ENCODE assay signal across 19 cellular contexts in the genomic region with DNA sequence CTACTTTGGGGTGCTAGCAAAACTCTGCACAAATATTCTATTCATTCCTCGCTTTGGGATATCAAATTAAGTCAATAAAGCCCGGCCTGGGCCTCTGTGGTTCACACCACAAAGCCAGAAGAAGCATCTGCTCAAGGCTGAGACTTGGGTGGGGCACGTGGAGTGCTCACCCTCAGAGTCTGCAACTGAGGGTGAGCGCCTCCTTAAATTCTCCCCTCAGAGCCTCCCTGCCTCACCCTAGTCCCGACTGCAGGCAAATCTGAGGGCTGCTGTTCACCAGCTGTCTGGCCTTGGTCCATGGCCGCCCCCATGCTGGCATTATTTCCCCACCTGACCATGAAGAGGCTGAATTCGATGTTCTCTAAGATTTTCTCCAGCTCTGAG. TPM values are rescaled to one million over a fixed set of nuclear protein-coding genes. Genes with fewer than 3 reads are reported as not detected.
A peak's percentile ranks its signal among the peaks of the same experiment; 100 is the strongest.
DNase-seq lines count a peak whose midpoint lies in the region; ATAC-seq and TF ChIP-seq lines count a peak whose summit lies in the region.
"Had no signal": no experiment of that assay in that cellular context is flagged by ENCODE, and none has a peak within 500 bp of the region (broad histone marks: within the 10 kb centered on the region; RNA-seq: fewer than 3 reads in every experiment).

No MANE protein-coding gene starts in this region.

- H3K4me1 ChIP-seq in HUES64 (ENCODE audit: insufficient read depth, low read length) (0 out of 2 replicates have a peak, but pooled peaks cover 3% of the 10 kb centered on the region), lower lobe of right lung (peaks cover 29% of the 10 kb centered on the region), tibial nerve (peaks cover 0 to 32% (median 27%) of the 10 kb centered on the region in 4 donors), SK-N-SH (ENCODE audit: control insufficient read depth in 1 of 2, insufficient read depth in 2 of 2, low read depth in 1 of 2, low read length in 1 of 2) (peaks cover 0 to 8% of the 10 kb centered on the region in 2 experiments; a peak in 1 of 4 replicates)

- no peak for TF ChIP-seq CTCF in CD4-positive, alpha-beta T cell (IDR thresholded peaks at IDR 0.05)
- TF ChIP-seq CTCF in endothelial cell (IDR thresholded peaks at IDR 0.05; ENCODE audit: unreplicated experiment) (no peak), nephron (IDR thresholded peaks at IDR 0.05; ENCODE audit: unreplicated experiment in 3 of 3) (no peak), lower lobe of right lung (IDR thresholded peaks at IDR 0.05) (no peak), tibial nerve (IDR thresholded peaks at IDR 0.05) (no peak), SK-N-SH (IDR thresholded peaks at IDR 0.05) (no peak)

- no peaks in the 10 kb centered on the region for H3K9me2 ChIP-seq in SK-N-SH

- H3K27me3 Mint-ChIP-seq in CD4-positive, alpha-beta T cell, result peaks cover 73% of the 10 kb centered on the region
- H3K27me3 Mint-ChIP-seq in endothelial cell (ENCODE audit: unreplicated experiment) (peaks cover 25% of the 10 kb centered on the region), nephron (ENCODE audit: low read depth) (peaks cover 89% of the 10 kb centered on the region)

- no peaks in the 10 kb centered on the region for H3K9me3 ChIP-seq in CD4-positive, alpha-beta T cell (ENCODE audit: control insufficient read depth, low read length)
- H3K9me3 ChIP-seq in HUES64 (ENCODE audit: insufficient read depth, low read depth, low read length) (no peaks in the 10 kb centered on the region), lower lobe of right lung (no peaks in the 10 kb centered on the region), tibial nerve (no peaks in the 10 kb centered on the region), SK-N-SH (no peaks in the 10 kb centered on the region)
- H3K9me3 ChIP-seq: HAP-1, SJSA1 had no signal

- intact Hi-C loops in CD4-positive, alpha-beta T cell (cut with DNase I, micrococcal nuclease), result no loop called here
- intact Hi-C loops in lower lobe of right lung (cut with DNase I), result no loop called here

- H3K36me3 ChIP-seq in HUES64 (ENCODE audit: insufficient read depth, low read length), result no peaks in the 10 kb centered on the region
- no peaks in the 10 kb centered on the region for H3K36me3 ChIP-seq in lower lobe of right lung
- H3K36me3 ChIP-seq in tibial nerve, result no peaks in the 10 kb centered on the region
- no peaks in the 10 kb centered on the region for H3K36me3 ChIP-seq in SK-N-SH (replicated peaks in 1 of 2; ENCODE audit: control insufficient read depth in 1 of 2, insufficient read depth in 2 of 2, low read length in 1 of 2)
- H3K36me3 ChIP-seq: HAP-1, SJSA1 had no signal

- peaks cover 68% of the 10 kb centered on the region for H3K27me3 ChIP-seq in CD4-positive, alpha-beta T cell (ENCODE audit: control insufficient read depth, insufficient read depth, low read length)
- H3K27me3 ChIP-seq in HUES64 (ENCODE audit: insufficient read depth, low read length) (peaks cover 84% of the 10 kb centered on the region), lower lobe of right lung (ENCODE audit: low read depth) (peaks cover 67% of the 10 kb centered on the region), tibial nerve (peaks cover 0 to 95% of the 10 kb centered on the region in 2 donors), SK-N-SH (ENCODE audit: insufficient read depth) (peaks cover 57% of the 10 kb centered on the region)

- no peaks in the 10 kb centered on the region for H3F3A ChIP-seq in SK-N-SH (replicated peaks; ENCODE audit: insufficient read depth)

- TF ChIP-seq EP300 in tibial nerve (IDR thresholded peaks at IDR 0.05) (no peak), SK-N-SH (IDR thresholded peaks at IDR 0.05; ENCODE audit: borderline replicate concordance in 1 of 2, low read depth in 1 of 2, low read length in 1 of 2) (no peak)

- CTCF ChIA-PET in CD4-positive, alpha-beta T cell (lab: Charles Lee), result no interaction called here
- CTCF ChIA-PET in SK-N-SH (lab: Yijun Ruan, JAX), result interaction anchor here (0.6 to 1.1 kb wide), 2 partner anchors 14 to 304 kb away, joined by 3 read pairs; no protein-coding TSS in a partner anchor

- H3K9ac ChIP-seq in HUES64 (ENCODE audit: low read depth, low read length), result no peak overlapping the region
- H3K9ac ChIP-seq in SK-N-SH, result no peak overlapping the region

- no peaks in the 10 kb centered on the region for H3K36me3 Mint-ChIP-seq in CD4-positive, alpha-beta T cell (ENCODE audit: low read depth)
- H3K36me3 Mint-ChIP-seq in endothelial cell (ENCODE audit: low read depth, unreplicated experiment), result no peaks in the 10 kb centered on the region
- H3K36me3 Mint-ChIP-seq in nephron (ENCODE audit: low read depth), result no peaks in the 10 kb centered on the region

- no peaks in the 10 kb centered on the region for H4K20me1 ChIP-seq in SK-N-SH (ENCODE audit: insufficient read depth)

- no peak for ATAC-seq in CD4-positive, alpha-beta T cell (ENCODE audit: poor library complexity)
- ATAC-seq in lower lobe of right lung, result no peak

- no peak for TF ChIP-seq POLR2A in tibial nerve (IDR thresholded peaks at IDR 0.05)

- no peak for DNase-seq in CD4-positive, alpha-beta T cell
- DNase-seq in endothelial cell (ENCODE audit: low spot score) (no peak), lower lobe of right lung (no peak), tibial nerve (ENCODE audit: low spot score in 2 of 2) (no peak), SK-N-SH (no peak), NCI-H1417 treated with DMSO at 0.1 percent for 48 hours (lab: John Stamatoyannopoulos, UW) (no peak)
- DNase-seq: C1 segment of cervical spinal cord, DMS153, MV-4-11, NCI-H1436, NCI-H2029 treated with DMSO at 0.1 percent for 48 hours, NCI-H2171 treated with DMSO at 0.1 percent for 48 hours, NCI-H510A, NCI-H82, PC-9 had no signal

- peak overlapping the region; percentile 54 for H3K4me3 Mint-ChIP-seq in CD4-positive, alpha-beta T cell
- H3K4me3 Mint-ChIP-seq in endothelial cell (ENCODE audit: unreplicated experiment), result peak overlapping the region; percentile 48
- H3K4me3 Mint-ChIP-seq in nephron, result peak overlapping the region; percentile 50 to 82 (median 52)

- POLR2A ChIA-PET in CD4-positive, alpha-beta T cell (lab: Charles Lee), result no interaction called here
- POLR2A ChIA-PET in SK-N-SH (lab: Yijun Ruan, JAX), result no interaction called here

- no peaks in the 10 kb centered on the region for H3K79me2 ChIP-seq in SK-N-SH (ENCODE audit: insufficient read depth)

- H3K4me2 ChIP-seq in SK-N-SH, result no peak overlapping the region
- H3K4me2 ChIP-seq: PC-9 had no signal

- no peak overlapping the region for H3K27ac Mint-ChIP-seq in CD4-positive, alpha-beta T cell
- H3K27ac Mint-ChIP-seq in endothelial cell (ENCODE audit: unreplicated experiment), result no peak overlapping the region
- H3K27ac Mint-ChIP-seq in nephron, result no peak overlapping the region

- H3K4me1 Mint-ChIP-seq in CD4-positive, alpha-beta T cell (ENCODE audit: low read depth), result peaks cover 13% of the 10 kb centered on the region
- H3K4me1 Mint-ChIP-seq in endothelial cell (ENCODE audit: unreplicated experiment) (peaks cover 9% of the 10 kb centered on the region), nephron (peaks cover 8% of the 10 kb centered on the region)

- no peak for TF ChIP-seq RAD21 in SK-N-SH (IDR thresholded peaks at IDR 0.05; ENCODE audit: low read length)

- no peaks in the 10 kb centered on the region for H3K9me3 Mint-ChIP-seq in CD4-positive, alpha-beta T cell
- H3K9me3 Mint-ChIP-seq in endothelial cell (ENCODE audit: unreplicated experiment), result no peaks in the 10 kb centered on the region
- no peaks in the 10 kb centered on the region for H3K9me3 Mint-ChIP-seq in nephron

- no peak overlapping the region for H3K27ac ChIP-seq in CD4-positive, alpha-beta T cell (ENCODE audit: low read depth, low read length)
- H3K27ac ChIP-seq in HUES64 (ENCODE audit: low read depth, low read length), result no peak overlapping the region
- H3K27ac ChIP-seq in lower lobe of right lung, result no peak overlapping the region
- no peak overlapping the region for H3K27ac ChIP-seq in tibial nerve
- no peak overlapping the region for H3K27ac ChIP-seq in SK-N-SH (ENCODE audit: low read depth in 2 of 2, low read length in 1 of 2)
- H3K27ac ChIP-seq: PC-9, SJSA1 had no signal

- H3K4me3 ChIP-seq in HUES64 (ENCODE audit: low read length) (peak overlapping the region; percentile 59; the same call in 1 of the 2 replicates), lower lobe of right lung (no peak overlapping the region), tibial nerve (no peak overlapping the region), SK-N-SH (ENCODE audit: low read depth in 2 of 2, low read length in 1 of 2) (no peak overlapping the region)
- H3K4me3 ChIP-seq: HAP-1, PC-9, SJSA1 had no signal

- WGBS in HUES64, result 69% methylated on average over 7 of the region's 7 CpGs
- WGBS in tibial nerve, 2 donors, result 29 to 36% methylated on average over 7 of the region's 7 CpGs
- WGBS in SK-N-SH (ENCODE audit: low lambda C conversion rate), result 71% methylated on average over 7 of the region's 7 CpGs

- no peak overlapping the region for H2AFZ ChIP-seq in SK-N-SH (ENCODE audit: low read depth)
- H2AFZ ChIP-seq: PC-9 had no signal

TF ChIP-seq in SK-N-SH, 30 proteins besides CTCF, POLR2A, EP300 and RAD21 (continues in another document):
- TF ChIP-seq, protein P1, sequence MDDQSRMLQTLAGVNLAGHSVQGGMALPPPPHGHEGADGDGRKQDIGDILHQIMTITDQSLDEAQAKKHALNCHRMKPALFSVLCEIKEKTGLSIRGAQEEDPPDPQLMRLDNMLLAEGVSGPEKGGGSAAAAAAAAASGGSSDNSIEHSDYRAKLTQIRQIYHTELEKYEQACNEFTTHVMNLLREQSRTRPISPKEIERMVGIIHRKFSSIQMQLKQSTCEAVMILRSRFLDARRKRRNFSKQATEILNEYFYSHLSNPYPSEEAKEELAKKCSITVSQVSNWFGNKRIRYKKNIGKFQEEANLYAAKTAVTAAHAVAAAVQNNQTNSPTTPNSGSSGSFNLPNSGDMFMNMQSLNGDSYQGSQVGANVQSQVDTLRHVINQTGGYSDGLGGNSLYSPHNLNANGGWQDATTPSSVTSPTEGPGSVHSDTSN (IDR thresholded peaks at IDR 0.05), result no peak

RNA-seq across cellular contexts. Expression of a gene that starts 1.7 kb away (rescaled TPM):
- total RNA-seq in CD4-positive, alpha-beta T cell, result not detected
- polyA plus RNA-seq in HUES64 (2013, experiment 1 of 2), result 0.60 TPM
- 1.0 TPM for polyA plus RNA-seq in HUES64 (2013, experiment 2 of 2)
- 0.77 TPM for total RNA-seq in endothelial cell (ENCODE audit: unreplicated experiment)
- total RNA-seq in lower lobe of right lung, result not detected
- 1 to 10 TPM in 3 of 4 donors, under 1 TPM in 1; 0.87 to 7.3 (median 4.9) TPM for total RNA-seq in tibial nerve
- 0.03 TPM in 1 of 2 replicates, not detected in the other for polyA plus RNA-seq in SK-N-SH (2012; rRNA removed)
- 0.01 and 0.04 TPM in 2 replicates for polyA plus RNA-seq in SK-N-SH (2012; cell fraction: cytosol; rRNA removed)
- 0.07 and 0.14 TPM in 2 replicates for polyA plus RNA-seq in SK-N-SH (2012; cell fraction: nucleus; rRNA removed)
- total RNA-seq: PC-9 had no signal

RNA-seq across cellular contexts. Expression of a gene that starts 38.1 kb away (rescaled TPM):
- 10 to 100 TPM; 22.6 to 24.3 TPM for total RNA-seq in CD4-positive, alpha-beta T cell
- 22.3 TPM for polyA plus RNA-seq in HUES64 (2013, experiment 1 of 2)
- polyA plus RNA-seq in HUES64 (2013, experiment 2 of 2), result 19.5 TPM
- total RNA-seq in endothelial cell (ENCODE audit: unreplicated experiment) (13.1 TPM), lower lobe of right lung (29.2 TPM), tibial nerve (10 to 100 TPM; 23.9 to 44.8 (median 38.3) TPM)
- 11.5 and 14.9 TPM in 2 replicates for polyA plus RNA-seq in SK-N-SH (2012; rRNA removed)
- polyA plus RNA-seq in SK-N-SH (2012; cell fraction: cytosol; rRNA removed), result 14.2 and 15.7 TPM in 2 replicates
- 11.0 and 18.3 TPM in 2 replicates for polyA plus RNA-seq in SK-N-SH (2012; cell fraction: nucleus; rRNA removed)
